In the genomic region with DNA sequence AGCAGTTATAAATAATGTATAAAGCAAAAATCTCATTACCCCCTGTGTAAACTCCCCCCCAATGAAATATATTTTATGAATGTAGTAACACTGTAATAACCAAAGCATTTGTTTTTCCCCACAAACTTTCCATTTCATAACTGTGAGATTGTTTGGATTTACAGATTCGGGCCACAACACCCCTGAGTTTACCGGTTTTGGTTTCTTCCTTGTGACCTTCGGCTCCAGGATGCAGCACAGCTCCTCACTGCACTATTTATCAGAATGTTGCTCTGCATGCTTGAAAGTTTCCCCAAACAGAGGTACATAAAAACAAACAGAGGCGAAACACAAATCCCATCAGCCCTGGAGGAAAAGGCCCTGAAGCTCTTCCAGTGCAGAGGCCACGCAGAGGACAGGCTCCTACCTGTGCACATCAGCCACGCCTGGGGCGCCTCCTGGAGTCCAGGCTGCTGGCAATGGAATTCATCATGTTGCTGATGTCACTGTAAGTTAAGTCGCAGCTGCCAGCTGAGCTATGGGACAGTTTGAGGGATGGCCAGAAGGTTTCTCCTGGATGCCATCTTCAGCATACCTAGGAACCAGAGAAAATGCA, we compare ENCODE assay signal across 10 cellular contexts.
DNase-seq lines count a peak whose midpoint lies in the region; TF ChIP-seq lines count a peak whose summit lies in the region.
"Had no signal": no experiment of that assay in that cellular context is flagged by ENCODE, and none has a peak within 500 bp of the region (broad histone marks: within the 10 kb centered on the region; RNA-seq: fewer than 3 reads in every experiment).

No MANE protein-coding gene starts in this region.

- peak overlapping the region; percentile 68 for H3K27ac ChIP-seq in VCaP

- in situ Hi-C loops in GM13976 (cut with MboI; ENCODE audit: low sequenced_read_pairs, unreplicated experiment) = no loop called here

- H3K27me3 ChIP-seq in H7 (ENCODE audit: control insufficient read depth, insufficient read depth, low read length) = no peaks in the 10 kb centered on the region

- TF ChIP-seq CTCF in VCaP (conservative IDR thresholded peaks at IDR 0.05) (no peak), GM13976 (IDR thresholded peaks at IDR 0.05; ENCODE audit: borderline replicate concordance, control extremely low read depth, extremely low read depth, insufficient read depth, missing control alignments) (no peak)

- H3K4me3 ChIP-seq in H7 (ENCODE audit: insufficient read depth, low read depth, low read length) = no peak overlapping the region

- DNase-seq in EL = peak; percentile 4
- DNase-seq in H7 = peak; percentile 16
- peak; percentile 77 for DNase-seq in islet precursor cell
- DNase-seq in MV-4-11 (lab: John Stamatoyannopoulos, UW) = no peak
- no peak for DNase-seq in GM13976 (ENCODE audit: low spot score)
- no peak for DNase-seq in NCI-H2227 treated with DMSO at 0.1 percent for 48 hours (lab: John Stamatoyannopoulos, UW)
- DNase-seq in NCI-H510A treated with DMSO at 0.1 percent for 48 hours (lab: John Stamatoyannopoulos, UW) = no peak
- DNase-seq: DND-41, NCI-H2107 had no signal

- no peaks in the 10 kb centered on the region for H3K36me3 ChIP-seq in H7 (replicated peaks; ENCODE audit: control insufficient read depth, insufficient read depth, low read length)

Comparison
In these comparisons a context has a peak if more than half of its experiments do, and no peak if none do; other contexts are left out.
1. DNase-seq: peak in EL (single experiment), H7 (single experiment) and islet precursor cell (single experiment); none in MV-4-11 (single experiment), GM13976 (single experiment), NCI-H2227 treated with DMSO at 0.1 percent for 48 hours (single experiment) and NCI-H510A treated with DMSO at 0.1 percent for 48 hours (single experiment).